1 cellular context compared by ENCODE assay signal in the genomic region with DNA sequence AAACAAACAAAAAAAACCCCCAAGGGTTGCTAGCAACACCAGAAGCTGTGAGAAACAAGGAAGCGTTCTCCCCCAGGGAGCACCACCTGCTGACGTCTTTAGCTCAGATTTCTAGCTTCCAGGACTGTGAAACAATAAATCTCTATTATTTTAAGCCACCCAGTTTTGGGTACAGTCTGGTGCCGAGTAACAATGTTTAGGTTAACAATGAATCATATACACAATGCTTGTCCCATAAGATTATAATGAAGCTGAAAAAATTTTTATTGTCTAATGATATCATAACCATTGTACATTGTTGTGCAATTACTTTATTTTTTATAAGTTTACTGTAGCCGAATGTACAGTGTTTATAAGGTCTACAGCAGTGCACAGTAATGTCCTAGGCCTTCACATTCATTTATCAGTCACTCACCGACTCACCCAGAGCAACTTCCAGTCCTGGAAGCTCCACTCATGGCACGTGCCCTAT.
A peak's percentile ranks its signal among the peaks of the same experiment; 100 is the strongest.
TF ChIP-seq lines count a peak whose summit lies in the region.

No MANE protein-coding gene starts in this region.

TF ChIP-seq in GM12878, 131 proteins besides CTCF, POLR2A, EP300 and RAD21 (continued from another document):
- TF ChIP-seq, protein P1, sequence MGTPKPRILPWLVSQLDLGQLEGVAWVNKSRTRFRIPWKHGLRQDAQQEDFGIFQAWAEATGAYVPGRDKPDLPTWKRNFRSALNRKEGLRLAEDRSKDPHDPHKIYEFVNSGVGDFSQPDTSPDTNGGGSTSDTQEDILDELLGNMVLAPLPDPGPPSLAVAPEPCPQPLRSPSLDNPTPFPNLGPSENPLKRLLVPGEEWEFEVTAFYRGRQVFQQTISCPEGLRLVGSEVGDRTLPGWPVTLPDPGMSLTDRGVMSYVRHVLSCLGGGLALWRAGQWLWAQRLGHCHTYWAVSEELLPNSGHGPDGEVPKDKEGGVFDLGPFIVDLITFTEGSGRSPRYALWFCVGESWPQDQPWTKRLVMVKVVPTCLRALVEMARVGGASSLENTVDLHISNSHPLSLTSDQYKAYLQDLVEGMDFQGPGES (IDR thresholded peaks at IDR 0.05) = no peak
- TF ChIP-seq YY1 (IDR thresholded peaks at IDR 0.05; ENCODE audit: low read depth, low read length) = no peak
- no peak for TF ChIP-seq MYB (IDR thresholded peaks at IDR 0.05; ENCODE audit: borderline replicate concordance, low read depth, low read length)
- no peak for TF ChIP-seq GABPA (IDR thresholded peaks at IDR 0.05; ENCODE audit: low read depth)
- peak in 1 of 2 experiments; percentile 13; a peak in 1 of 4 replicates for TF ChIP-seq BHLHE40 (IDR thresholded peaks at IDR 0.05; ENCODE audit: borderline replicate concordance in 1 of 2, low read depth in 2 of 2, low read length in 1 of 2)
- TF ChIP-seq, protein P2, sequence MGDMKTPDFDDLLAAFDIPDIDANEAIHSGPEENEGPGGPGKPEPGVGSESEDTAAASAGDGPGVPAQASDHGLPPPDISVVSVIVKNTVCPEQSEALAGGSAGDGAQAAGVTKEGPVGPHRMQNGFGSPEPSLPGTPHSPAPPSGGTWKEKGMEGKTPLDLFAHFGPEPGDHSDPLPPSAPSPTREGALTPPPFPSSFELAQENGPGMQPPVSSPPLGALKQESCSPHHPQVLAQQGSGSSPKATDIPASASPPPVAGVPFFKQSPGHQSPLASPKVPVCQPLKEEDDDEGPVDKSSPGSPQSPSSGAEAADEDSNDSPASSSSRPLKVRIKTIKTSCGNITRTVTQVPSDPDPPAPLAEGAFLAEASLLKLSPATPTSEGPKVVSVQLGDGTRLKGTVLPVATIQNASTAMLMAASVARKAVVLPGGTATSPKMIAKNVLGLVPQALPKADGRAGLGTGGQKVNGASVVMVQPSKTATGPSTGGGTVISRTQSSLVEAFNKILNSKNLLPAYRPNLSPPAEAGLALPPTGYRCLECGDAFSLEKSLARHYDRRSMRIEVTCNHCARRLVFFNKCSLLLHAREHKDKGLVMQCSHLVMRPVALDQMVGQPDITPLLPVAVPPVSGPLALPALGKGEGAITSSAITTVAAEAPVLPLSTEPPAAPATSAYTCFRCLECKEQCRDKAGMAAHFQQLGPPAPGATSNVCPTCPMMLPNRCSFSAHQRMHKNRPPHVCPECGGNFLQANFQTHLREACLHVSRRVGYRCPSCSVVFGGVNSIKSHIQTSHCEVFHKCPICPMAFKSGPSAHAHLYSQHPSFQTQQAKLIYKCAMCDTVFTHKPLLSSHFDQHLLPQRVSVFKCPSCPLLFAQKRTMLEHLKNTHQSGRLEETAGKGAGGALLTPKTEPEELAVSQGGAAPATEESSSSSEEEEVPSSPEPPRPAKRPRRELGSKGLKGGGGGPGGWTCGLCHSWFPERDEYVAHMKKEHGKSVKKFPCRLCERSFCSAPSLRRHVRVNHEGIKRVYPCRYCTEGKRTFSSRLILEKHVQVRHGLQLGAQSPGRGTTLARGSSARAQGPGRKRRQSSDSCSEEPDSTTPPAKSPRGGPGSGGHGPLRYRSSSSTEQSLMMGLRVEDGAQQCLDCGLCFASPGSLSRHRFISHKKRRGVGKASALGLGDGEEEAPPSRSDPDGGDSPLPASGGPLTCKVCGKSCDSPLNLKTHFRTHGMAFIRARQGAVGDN (IDR thresholded peaks at IDR 0.05) = no peak
- TF ChIP-seq RCOR1 (conservative IDR thresholded peaks at IDR 0.05; ENCODE audit: low read depth, low read length) = no peak
- TF ChIP-seq ZNF384 (IDR thresholded peaks at IDR 0.05; ENCODE audit: borderline replicate concordance, low read depth, low read length) = 0 out of 2 replicates have a peak, but pooled peaks have one; percentile 44
- TF ChIP-seq NR2C1 (IDR thresholded peaks at IDR 0.05) = no peak
- peak; percentile 24 for TF ChIP-seq KLF5 (IDR thresholded peaks at IDR 0.05; ENCODE audit: partially characterized antibody)
- peak; percentile 40; the same call in 1 of the 2 replicates for TF ChIP-seq ATF7 (IDR thresholded peaks at IDR 0.05; ENCODE audit: low read depth)
- no peak for TF ChIP-seq PML (IDR thresholded peaks at IDR 0.05; ENCODE audit: low read length)
- peak; percentile 65 for TF ChIP-seq MEF2B (IDR thresholded peaks at IDR 0.05; ENCODE audit: partially characterized antibody, poor library complexity, severe bottlenecking)
- TF ChIP-seq MTA3 (IDR thresholded peaks at IDR 0.05; ENCODE audit: borderline replicate concordance, low read length) = no peak
